Comparison of ENCODE assay signal across 21 cellular contexts in the genomic region with DNA sequence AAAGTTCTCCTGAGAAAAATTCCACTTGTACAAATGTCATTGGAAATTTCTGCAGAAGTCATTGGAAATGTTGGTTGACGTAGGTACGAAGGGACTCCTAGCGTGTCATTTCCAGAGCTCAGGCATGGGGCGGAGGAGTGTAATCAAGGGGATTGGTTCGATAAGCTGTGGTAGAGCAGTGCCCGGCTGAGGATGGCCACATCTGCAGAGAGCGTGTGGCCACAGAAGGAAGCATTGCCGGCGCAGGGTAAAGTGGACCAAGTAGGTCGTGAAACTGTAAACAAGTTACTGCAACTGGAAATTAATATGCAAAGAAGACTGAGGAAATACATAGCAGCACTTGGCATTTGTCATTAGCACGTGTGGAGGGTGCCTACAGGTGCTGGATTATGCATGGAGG.
"Had no signal": no experiment of that assay in that cellular context is flagged by ENCODE, and none has a peak within 500 bp of the region (broad histone marks: within the 10 kb centered on the region; RNA-seq: fewer than 3 reads in every experiment).

No MANE protein-coding gene starts in this region.

- H3K4me1 ChIP-seq: gastroesophageal sphincter, pancreas had no signal

- DNase-seq: activated CD8-positive, alpha-beta memory T cell treated with anti-CD3 and anti-CD28 coated beads for 24 hours; activated CD8-positive, alpha-beta memory T cell treated with anti-CD3 and anti-CD28 coated beads, Interleukin-2, amount 50 U/mL, for 4 hours; activated naive CD4-positive, alpha-beta T cell treated with Interleukin-2 at 50 U/mL for 16 hours; activated naive CD8-positive, alpha-beta T cell treated with anti-CD3 and anti-CD28 coated beads, Interleukin-2, amount 10 ng/mL, durations not matched to agents 7 days and 5 days; activated T-cell treated with anti-CD3 and anti-CD28 coated beads, Interleukin-2, amount 50 U/mL, for 48 hours; amygdala; cerebellar nuclear complex; cortex of kidney; pancreas; SJCRH30; stimulated activated CD4-positive, alpha-beta T cell treated with anti-CD3 and anti-CD28 coated beads, Interleukin-4, amount 100 ng/mL, for 4 hours; T-helper 1 cell; T-helper 9 cell had no signal

- H3K9me3 ChIP-seq: gastroesophageal sphincter, pancreas, SJCRH30, thoracic aorta had no signal

- H3K4me3 ChIP-seq: gastroesophageal sphincter, pancreas, SJCRH30, thoracic aorta had no signal

- FAIRE-seq: pancreas had no signal

- H3K27ac Mint-ChIP-seq: activated naive CD8-positive, alpha-beta T cell treated with anti-CD3 and anti-CD28 coated beads, Interleukin-2, amount 10 ng/mL, durations not matched to agents 7 days and 5 days; mesothelial cell of epicardium; type B pancreatic cell; WTC11 had no signal

- H3K4me1 Mint-ChIP-seq: mesothelial cell of epicardium, WTC11 had no signal

- H3K27me3 Mint-ChIP-seq: activated naive CD8-positive, alpha-beta T cell treated with anti-CD3 and anti-CD28 coated beads, Interleukin-2, amount 10 ng/mL, durations not matched to agents 7 days and 5 days; naive thymus-derived CD8-positive, alpha-beta T cell; type B pancreatic cell had no signal

- H3K27ac ChIP-seq: epithelial cell of prostate, gastroesophageal sphincter, pancreas, SJCRH30, thoracic aorta had no signal

- H3K4me3 Mint-ChIP-seq: activated naive CD8-positive, alpha-beta T cell treated with anti-CD3 and anti-CD28 coated beads, Interleukin-2, amount 10 ng/mL, durations not matched to agents 7 days and 5 days; mesothelial cell of epicardium; naive thymus-derived CD8-positive, alpha-beta T cell; type B pancreatic cell; WTC11 had no signal

- ATAC-seq: gastroesophageal sphincter; left lobe of liver; naive thymus-derived CD8-positive, alpha-beta T cell; pancreas had no signal

- H3K27me3 ChIP-seq: gastroesophageal sphincter, pancreas, SJCRH30 had no signal

- H3K9me3 Mint-ChIP-seq: activated naive CD8-positive, alpha-beta T cell treated with anti-CD3 and anti-CD28 coated beads, Interleukin-2, amount 10 ng/mL, durations not matched to agents 7 days and 5 days; mesothelial cell of epicardium; naive thymus-derived CD8-positive, alpha-beta T cell; type B pancreatic cell; WTC11 had no signal
